ENCODE assay signal across 10 cellular contexts in the genomic region with DNA sequence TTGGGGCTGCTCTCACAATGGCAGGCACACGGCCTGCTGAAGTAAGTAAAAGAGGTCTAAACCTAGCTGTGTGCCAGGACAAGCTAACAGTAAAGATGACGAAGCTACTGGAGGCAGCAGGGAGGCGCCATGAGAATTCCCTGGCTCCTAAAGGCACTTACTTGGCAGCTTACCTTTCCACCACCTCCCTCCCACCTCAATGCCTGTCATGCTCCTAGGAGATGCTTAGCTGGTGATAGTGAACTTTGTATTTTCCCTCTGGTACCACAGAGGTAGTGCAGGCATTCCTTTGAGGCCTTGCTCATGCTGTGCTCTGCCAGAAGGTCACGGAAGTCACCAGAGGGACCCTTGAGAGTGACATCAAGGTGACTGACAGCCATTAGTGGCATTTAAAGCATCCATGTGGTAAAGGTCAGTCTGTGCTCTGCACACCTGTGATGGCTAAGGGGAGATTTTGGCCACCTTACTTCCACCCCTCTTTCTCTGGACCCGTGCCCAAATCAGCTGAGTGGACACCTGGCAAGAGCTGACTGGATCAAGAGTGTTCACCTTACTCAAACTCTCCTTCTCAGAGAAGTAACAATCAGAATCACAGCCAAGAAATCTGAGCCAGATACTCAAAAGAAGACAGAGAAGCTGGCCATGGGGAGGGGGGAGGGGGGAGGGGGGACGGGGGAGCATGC. TPM values are rescaled to one million over a fixed set of nuclear protein-coding genes. Genes with fewer than 3 reads are reported as not detected.
DNase-seq lines count a peak whose midpoint lies in the region; ATAC-seq lines count a peak whose summit lies in the region.
"Had no signal": no experiment of that assay in that cellular context is flagged by ENCODE, and none has a peak within 500 bp of the region (broad histone marks: within the 10 kb centered on the region; RNA-seq: fewer than 3 reads in every experiment).

No MANE protein-coding gene starts in this region.

- peaks cover 2% of the 10 kb centered on the region for H3K27me3 Mint-ChIP-seq in activated T-helper 2 cell treated with anti-CD3 and anti-CD28 coated beads, Interferon-gamma antibody, Interleukin-2, Interleukin-4, amounts not matched to agents 10 μg/mL and 5 μg/mL and 100 μg/mL, durations not matched to agents 14 hours and 24 hours and 36 hours (ENCODE audit: low read depth)

- peak overlapping the region; percentile 42 for H3K27ac Mint-ChIP-seq in activated T-helper 2 cell treated with anti-CD3 and anti-CD28 coated beads, Interferon-gamma antibody, Interleukin-2, Interleukin-4, amounts not matched to agents 10 μg/mL and 5 μg/mL and 100 μg/mL, durations not matched to agents 14 hours and 24 hours and 36 hours

- H3K27me3 ChIP-seq in iPS-15b (ENCODE audit: control insufficient read depth, insufficient read depth, low read length): no peaks in the 10 kb centered on the region

- peaks cover 60% of the 10 kb centered on the region for H3K36me3 Mint-ChIP-seq in activated T-helper 2 cell treated with anti-CD3 and anti-CD28 coated beads, Interferon-gamma antibody, Interleukin-2, Interleukin-4, amounts not matched to agents 10 μg/mL and 5 μg/mL and 100 μg/mL, durations not matched to agents 14 hours and 24 hours and 36 hours (ENCODE audit: low read depth)

- H3K9ac ChIP-seq in iPS-15b (ENCODE audit: low read depth, low read length): no peak overlapping the region

- no peaks in the 10 kb centered on the region for H3K36me3 ChIP-seq in iPS-15b (ENCODE audit: control insufficient read depth, insufficient read depth, low read length)

- peak overlapping the region; percentile 1 for H3K4me3 ChIP-seq in iPS-15b (ENCODE audit: low read depth, low read length)

- H3K4me3 Mint-ChIP-seq in activated T-helper 2 cell treated with anti-CD3 and anti-CD28 coated beads, Interferon-gamma antibody, Interleukin-2, Interleukin-4, amounts not matched to agents 10 μg/mL and 5 μg/mL and 100 μg/mL, durations not matched to agents 14 hours and 24 hours and 36 hours (ENCODE audit: low read depth): peak overlapping the region; percentile 66

- H3K9me3 Mint-ChIP-seq in activated T-helper 2 cell treated with anti-CD3 and anti-CD28 coated beads, Interferon-gamma antibody, Interleukin-2, Interleukin-4, amounts not matched to agents 10 μg/mL and 5 μg/mL and 100 μg/mL, durations not matched to agents 14 hours and 24 hours and 36 hours: no peaks in the 10 kb centered on the region

- H3K9me3 ChIP-seq in iPS-15b (ENCODE audit: control insufficient read depth, insufficient read depth, low read length): no peaks in the 10 kb centered on the region

- peaks cover 68% of the 10 kb centered on the region for H3K4me1 Mint-ChIP-seq in activated T-helper 2 cell treated with anti-CD3 and anti-CD28 coated beads, Interferon-gamma antibody, Interleukin-2, Interleukin-4, amounts not matched to agents 10 μg/mL and 5 μg/mL and 100 μg/mL, durations not matched to agents 14 hours and 24 hours and 36 hours (ENCODE audit: low read depth)

- DNase-seq in NCI-H2196 (lab: John Stamatoyannopoulos, UW; ENCODE audit: unreplicated experiment) (peak; percentile 27), NCI-H2196 treated with DMSO at 0.1 percent for 48 hours (lab: John Stamatoyannopoulos, UW; ENCODE audit: unreplicated experiment) (no peak), OCI-M2 (lab: John Stamatoyannopoulos, UW; ENCODE audit: unreplicated experiment) (no peak)
- no peak for DNase-seq in activated T-helper 2 cell treated with anti-CD3 and anti-CD28 coated beads, Interferon-gamma antibody, Interleukin-2, Interleukin-4, amounts not matched to agents 10 μg/mL and 5 μg/mL and 100 μg/mL, durations not matched to agents 14 hours and 24 hours and 36 hours (ENCODE audit: low spot score)
- DNase-seq in stimulated activated naive CD8-positive, alpha-beta T cell treated with anti-CD3 and anti-CD28 coated beads, Interleukin-15, Interleukin-2, amounts not matched to agents 100 U/mL and 50 U/mL, for 24 hours: no peak
- no peak for DNase-seq in stimulated activated CD4-positive, alpha-beta T cell treated with anti-CD3 and anti-CD28 coated beads, Interleukin-15, amount 100 ng/mL, for 24 hours
- no peak for DNase-seq in stimulated activated naive CD4-positive, alpha-beta T cell treated with Interleukin-2 at 50 U/mL for 16 hours (lab: John Stamatoyannopoulos, UW)
- DNase-seq: activated CD4-positive, alpha-beta T cell treated with anti-CD3 and anti-CD28 coated beads for 4 hours; NCI-H187 had no signal

- ATAC-seq in stimulated activated naive CD8-positive, alpha-beta T cell treated with anti-CD3 and anti-CD28 coated beads, Interleukin-15, Interleukin-2, amounts not matched to agents 100 U/mL and 50 U/mL, for 24 hours: peak; percentile 35

- H3K4me1 ChIP-seq in iPS-15b (ENCODE audit: control insufficient read depth, insufficient read depth, low read length): peaks cover 13% of the 10 kb centered on the region

- intact Hi-C loops in activated T-helper 2 cell treated with anti-CD3 and anti-CD28 coated beads, Interferon-gamma antibody, Interleukin-2, Interleukin-4, amounts not matched to agents 10 μg/mL and 5 μg/mL and 100 μg/mL, durations not matched to agents 14 hours and 24 hours and 36 hours (cut with micrococcal nuclease): loop anchor here (1.0 to 5.0 kb wide), 2 partner anchors 12 to 43 kb away; no protein-coding TSS in a partner anchor

RNA-seq across cellular contexts. Expression of gene FKBP1A, which starts 3.0 kb away (rescaled TPM):
- total RNA-seq in activated T-helper 2 cell treated with anti-CD3 and anti-CD28 coated beads, Interferon-gamma antibody, Interleukin-2, Interleukin-4, amounts not matched to agents 10 μg/mL and 5 μg/mL and 100 μg/mL, durations not matched to agents 14 hours and 24 hours and 36 hours: 320 and 330 TPM in 2 replicates
